Comparison of ENCODE assay signal across 17 cellular contexts in genomic region chr21:14836950-14837349, GRCh38.
"Had no signal": no experiment of that assay in that cellular context is flagged by ENCODE, and none has a peak within 500 bp of the region (broad histone marks: within the 10 kb centered on the region; RNA-seq: fewer than 3 reads in every experiment).

No MANE protein-coding gene starts in this region.

- DNase-seq: activated CD4-positive, alpha-beta T cell treated with anti-CD3 and anti-CD28 coated beads, Interleukin-2, amount 50 U/mL, for 1 hour; activated CD4-positive, CD25-positive, alpha-beta regulatory T cell; activated naive CD4-positive, alpha-beta T cell treated with anti-CD3 and anti-CD28 coated beads, Interleukin-2, amount 10 ng/mL, durations not matched to agents 7 days and 5 days; activated T-cell treated with anti-CD3 and anti-CD28 coated beads for 4 hours; central memory CD4-positive, alpha-beta T cell; effector CD4-positive, alpha-beta T cell; esophagus squamous epithelium; gastrocnemius medialis; heart left ventricle; islet precursor cell; midbrain; small intestine; stimulated activated CD4-positive, alpha-beta T cell treated with anti-CD3 and anti-CD28 coated beads, Interleukin-4, amount 100 ng/mL, for 24 hours had no signal

- H3K27ac ChIP-seq: coronary artery, esophagus squamous epithelium, gastrocnemius medialis, heart left ventricle, prostate gland had no signal

- H3K4me3 ChIP-seq: coronary artery, esophagus squamous epithelium, gastrocnemius medialis, heart left ventricle, lung, prostate gland had no signal

- ATAC-seq: gastrocnemius medialis, heart left ventricle, right cardiac atrium had no signal

- H3K4me1 ChIP-seq: esophagus squamous epithelium, gastrocnemius medialis, heart left ventricle, prostate gland had no signal

- H3K9me3 ChIP-seq: esophagus squamous epithelium, gastrocnemius medialis, heart left ventricle, prostate gland had no signal

- H3K27me3 ChIP-seq: esophagus squamous epithelium, gastrocnemius medialis, heart left ventricle had no signal

- H3K36me3 ChIP-seq: esophagus squamous epithelium, gastrocnemius medialis, heart left ventricle, prostate gland had no signal
